Comparison of ENCODE assay signal across 1 cellular context in the genomic region with DNA sequence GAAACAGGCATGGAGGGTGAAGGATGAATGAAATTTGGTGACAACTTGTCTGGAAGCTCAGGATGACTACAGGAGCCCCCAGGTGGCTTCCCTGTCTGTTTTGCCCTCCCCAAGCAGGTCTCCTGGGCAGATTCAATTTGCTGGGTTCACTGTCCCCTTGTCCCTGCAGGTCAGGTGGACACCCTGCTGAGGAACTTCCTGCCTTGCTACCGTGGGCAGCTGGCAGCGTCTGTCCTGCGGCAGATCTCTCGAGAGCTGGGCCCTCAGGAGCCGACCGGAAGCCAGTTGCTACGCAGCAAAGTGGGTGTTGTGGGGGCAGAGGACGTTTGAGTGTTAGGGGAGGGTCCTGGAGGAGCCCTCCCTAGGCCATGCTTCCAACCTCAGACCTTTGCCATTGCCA.
TF ChIP-seq lines count a peak whose summit lies in the region.

No MANE protein-coding gene starts in this region.

TF ChIP-seq in K562, 482 proteins besides CTCF, POLR2A, EP300 and RAD21:
- TF ChIP-seq SRF (CRISPR knock-in tag; IDR thresholded peaks at IDR 0.05): no peak
- TF ChIP-seq CHD2 (IDR thresholded peaks at IDR 0.05; ENCODE audit: low read depth, low read length): peak; percentile 42; the same call in 1 of the 2 replicates
- no peak for TF ChIP-seq ZNF239 (CRISPR knock-in tag; IDR thresholded peaks at IDR 0.05)
